In the genomic region with DNA sequence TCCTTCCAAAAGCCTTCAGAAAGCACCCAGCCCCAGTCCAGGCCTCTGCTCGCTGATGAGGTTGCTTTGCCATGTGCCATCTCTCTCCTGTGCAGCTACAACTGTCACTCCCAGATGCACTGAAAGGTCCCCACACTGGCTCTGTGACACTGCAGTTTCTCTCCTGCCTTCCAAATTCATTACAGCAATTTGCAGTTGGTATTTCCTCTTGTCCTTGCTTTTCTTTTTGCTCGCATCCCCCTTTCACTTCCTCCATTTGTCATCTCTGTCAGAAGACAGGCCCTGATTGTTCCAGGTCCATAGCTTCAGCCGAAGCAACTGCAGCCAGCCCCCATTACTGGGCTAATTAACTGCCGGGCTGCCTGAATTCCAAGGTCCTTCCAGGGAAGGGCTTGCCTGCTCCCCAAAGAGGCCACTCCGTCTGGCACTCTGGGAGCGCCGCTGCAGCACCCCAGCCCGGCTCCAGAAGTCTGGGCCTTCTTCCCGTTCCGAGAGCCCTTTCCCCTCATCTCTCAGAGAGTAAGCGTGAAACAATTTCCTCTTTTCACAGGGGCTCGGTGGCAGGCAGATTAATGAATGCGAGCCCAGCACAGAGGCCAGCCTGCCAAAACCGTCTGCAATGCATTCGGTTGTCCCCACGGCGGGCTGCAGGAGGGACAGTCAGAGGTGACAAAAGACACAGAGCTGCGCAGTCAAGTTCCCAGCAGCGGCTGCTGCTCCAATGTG, we compare ENCODE assay signal across 12 cellular contexts.
DNase-seq lines count a peak whose midpoint lies in the region; ATAC-seq, FAIRE-seq and TF ChIP-seq lines count a peak whose summit lies in the region.
"Had no signal": no experiment of that assay in that cellular context is flagged by ENCODE, and none has a peak within 500 bp of the region (broad histone marks: within the 10 kb centered on the region; RNA-seq: fewer than 3 reads in every experiment).

No MANE protein-coding gene starts in this region.

- H3K9me3 ChIP-seq in GM23248 (ENCODE audit: low read depth) (peaks cover 6% of the 10 kb centered on the region), astrocyte (ENCODE audit: insufficient read depth, low read depth, low read length) (no peaks in the 10 kb centered on the region)
- H3K9me3 ChIP-seq: gastrocnemius medialis had no signal

- no peak overlapping the region for H3K27ac Mint-ChIP-seq in astrocyte (ENCODE audit: unreplicated experiment)
- H3K27ac Mint-ChIP-seq: T-helper 2 cell treated with Interferon-gamma antibody and Interleukin-4, amounts not matched to agents 5 μg/mL and 100 μg/mL, for 36 hours had no signal

- H3K4me3 ChIP-seq in GM23248 (peak overlapping the region; percentile 23), astrocyte (ENCODE audit: insufficient read depth, low read depth, low read length) (peak overlapping the region; percentile 24)
- H3K4me3 ChIP-seq: gastrocnemius medialis had no signal

- FAIRE-seq in astrocyte (lab: Jason Lieb, UNC): no peak

- H4K20me1 ChIP-seq in GM23248 (ENCODE audit: insufficient read depth) (no peaks in the 10 kb centered on the region), astrocyte (ENCODE audit: insufficient read depth, low read length) (no peaks in the 10 kb centered on the region)

- peak; percentile 68 for ATAC-seq in sciatic nerve
- ATAC-seq in HG03135 (IDR thresholded peaks at IDR 0.05; ENCODE audit: unreplicated experiment): no peak

- peak overlapping the region; percentile 70 for H2AFZ ChIP-seq in GM23248
- H2AFZ ChIP-seq in astrocyte (ENCODE audit: low read depth, low read length): peak overlapping the region; percentile 80

- DNase-seq in GM23248 (peak; percentile 52), astrocyte (ENCODE audit: low read depth) (peak; percentile 38), hypothalamus (lab: John Stamatoyannopoulos, UW) (peak in 45 of 51 donors; percentile 9 to 81 (median 52)), sciatic nerve (ENCODE audit: low spot score) (peak; percentile 63), DMS53 (lab: John Stamatoyannopoulos, UW) (no peak), COLO668 (lab: John Stamatoyannopoulos, UW; ENCODE audit: unreplicated experiment) (no peak), COLO829 (ENCODE audit: low spot score) (no peak)
- DNase-seq: activated naive CD4-positive, alpha-beta T cell; NCI-H1694 had no signal

- H3F3A ChIP-seq in GM23248 (ENCODE audit: insufficient read depth): peaks cover 23% of the 10 kb centered on the region

- H3K27me3 ChIP-seq in GM23248 (replicated peaks; ENCODE audit: insufficient read depth) (no peaks in the 10 kb centered on the region), astrocyte (ENCODE audit: insufficient read depth, low read length) (no peaks in the 10 kb centered on the region)
- H3K27me3 ChIP-seq: gastrocnemius medialis had no signal

- WGBS in GM23248 (ENCODE audit: low coverage in 1 of 2, low lambda C conversion rate in 2 of 2, missing lambda C conversion rate in 2 of 2), 2 experiments: 16% methylated on average over 19 of the region's 19 CpGs

- no peaks in the 10 kb centered on the region for H3K79me2 ChIP-seq in GM23248 (ENCODE audit: insufficient read depth)
- H3K79me2 ChIP-seq in astrocyte (ENCODE audit: insufficient read depth, low read length): no peaks in the 10 kb centered on the region

- peaks cover 14% of the 10 kb centered on the region for H3K9me3 Mint-ChIP-seq in astrocyte (ENCODE audit: unreplicated experiment)

- no peaks in the 10 kb centered on the region for H3K9me2 ChIP-seq in GM23248 (ENCODE audit: insufficient read depth)

- no peaks in the 10 kb centered on the region for H3K4me1 Mint-ChIP-seq in astrocyte (ENCODE audit: low read depth, unreplicated experiment)

- peak overlapping the region; percentile 59 for H3K9ac ChIP-seq in GM23248
- peak overlapping the region; percentile 4 for H3K9ac ChIP-seq in astrocyte (ENCODE audit: low read length)

- peaks cover 5% of the 10 kb centered on the region for H3K27me3 Mint-ChIP-seq in astrocyte (ENCODE audit: low read depth, unreplicated experiment)

- in situ Hi-C loops in GM23248 (cut with MboI): no loop called here

- intact Hi-C loops in sciatic nerve (cut with DNase I): no loop called here

- TF ChIP-seq CTCF in astrocyte (IDR thresholded peaks at IDR 0.05; ENCODE audit: insufficient read depth, low read depth, low read length): no peak

- H3K4me3 Mint-ChIP-seq in astrocyte (ENCODE audit: unreplicated experiment): no peak overlapping the region
- H3K4me3 Mint-ChIP-seq: T-helper 2 cell treated with Interferon-gamma antibody and Interleukin-4, amounts not matched to agents 5 μg/mL and 100 μg/mL, for 36 hours had no signal

- H3K4me2 ChIP-seq in GM23248 (ENCODE audit: unreplicated experiment): peak overlapping the region; percentile 61
- H3K4me2 ChIP-seq in astrocyte (ENCODE audit: low read length): peak overlapping the region; percentile 74

- H3K4me1 ChIP-seq in GM23248 (ENCODE audit: insufficient read depth): peaks cover 27% of the 10 kb centered on the region
- peaks cover 14% of the 10 kb centered on the region for H3K4me1 ChIP-seq in astrocyte (ENCODE audit: insufficient read depth, low read length)
- H3K4me1 ChIP-seq: gastrocnemius medialis had no signal

- H3K36me3 Mint-ChIP-seq in astrocyte (ENCODE audit: low read depth, unreplicated experiment): no peaks in the 10 kb centered on the region

- H3K27ac ChIP-seq in GM23248 (peak overlapping the region; percentile 79), astrocyte (ENCODE audit: low read depth, low read length) (no peak overlapping the region)

- no peaks in the 10 kb centered on the region for H3K36me3 ChIP-seq in GM23248 (ENCODE audit: low read depth)
- H3K36me3 ChIP-seq in astrocyte (ENCODE audit: insufficient read depth, low read length): no peaks in the 10 kb centered on the region
- H3K36me3 ChIP-seq: gastrocnemius medialis had no signal

Comparison
In these comparisons a context has a peak if more than half of its experiments do, and no peak if none do; other contexts are left out.
1. DNase-seq: peak in GM23248 (single experiment), astrocyte (single experiment), hypothalamus (45 of 51) and sciatic nerve (single experiment); none in DMS53 (single experiment), COLO668 (single experiment) and COLO829 (single experiment).